ENCODE assay signal across 7 cellular contexts in the genomic region with DNA sequence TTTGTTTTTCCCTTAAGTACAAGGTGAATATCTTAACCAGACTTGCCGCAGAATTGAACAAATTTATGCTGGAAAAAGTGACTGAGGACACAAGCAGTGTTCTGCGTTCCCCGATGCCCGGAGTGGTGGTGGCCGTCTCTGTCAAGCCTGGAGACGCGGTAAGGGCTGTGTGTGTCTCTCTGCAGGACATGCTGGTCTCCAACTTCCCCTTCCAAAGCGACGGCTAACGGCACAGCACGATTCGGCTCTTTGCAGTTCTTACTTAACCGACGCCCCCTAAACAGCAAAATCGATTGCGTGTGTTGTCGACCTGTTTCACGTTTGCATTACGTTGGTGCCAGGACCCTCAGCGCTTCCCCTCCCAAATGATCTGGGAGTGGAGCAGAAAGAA.
"Had no signal": no experiment of that assay in that cellular context is flagged by ENCODE, and none has a peak within 500 bp of the region (broad histone marks: within the 10 kb centered on the region; RNA-seq: fewer than 3 reads in every experiment).

No MANE protein-coding gene starts in this region.

- H3K9me3 ChIP-seq: heart left ventricle, lower lobe of right lung, sigmoid colon, spleen, stomach, testis, upper lobe of right lung had no signal

- H3K27me3 ChIP-seq: heart left ventricle, sigmoid colon, spleen, stomach, testis, upper lobe of right lung had no signal

- H3K4me3 ChIP-seq: heart left ventricle, lower lobe of right lung, sigmoid colon, spleen, stomach, testis, upper lobe of right lung had no signal

- H3K4me1 ChIP-seq: testis had no signal

- H3K36me3 ChIP-seq: sigmoid colon, upper lobe of right lung had no signal

- H3K27ac ChIP-seq: heart left ventricle, lower lobe of right lung, sigmoid colon, spleen, stomach, testis, upper lobe of right lung had no signal
